ENCODE assay signal across 8 cellular contexts in genomic region chr22:46754110-46754799, GRCh38. TPM values are rescaled to one million over a fixed set of nuclear protein-coding genes. Genes with fewer than 3 reads are reported as not detected.
DNase-seq lines count a peak whose midpoint lies in the region; ATAC-seq lines count a peak whose summit lies in the region.

No MANE protein-coding gene starts in this region.

- H3K4me3 ChIP-seq in mesodermal cell (ENCODE audit: extremely low read depth, insufficient read depth, low read length, poor library complexity, severe bottlenecking): no peak overlapping the region

- ATAC-seq in GM18511 (IDR thresholded peaks at IDR 0.05; ENCODE audit: unreplicated experiment): no peak

- peak overlapping the region; percentile 97 for H3K27ac ChIP-seq in mesodermal cell (ENCODE audit: low read depth, low read length, severe bottlenecking)

- DNase-seq in activated CD4-positive, alpha-beta T cell treated with anti-CD3 and anti-CD28 coated beads for 48 hours: peak; percentile 55
- DNase-seq in activated CD4-positive, alpha-beta T cell treated with anti-CD3 and anti-CD28 coated beads for 1 hour: no peak
- peak; percentile 98 for DNase-seq in RPMI7951 (ENCODE audit: low read depth)
- peak; percentile 95 for DNase-seq in dedifferentiated amniotic fluid mesenchymal stem cell (ENCODE audit: extremely low spot score)
- no peak for DNase-seq in NCI-H2227 (lab: John Stamatoyannopoulos, UW; ENCODE audit: unreplicated experiment)
- no peak for DNase-seq in NCI-H2171 (lab: John Stamatoyannopoulos, UW)

- 72 to 91% methylated on average over 13 to 14 of the region's 14 CpGs for WGBS in mesodermal cell (ENCODE audit: insufficient coverage in 2 of 2), 2 experiments

- H3K36me3 ChIP-seq in mesodermal cell (ENCODE audit: control insufficient read depth, insufficient read depth, low read length): no peaks in the 10 kb centered on the region

- peaks cover 19% of the 10 kb centered on the region for H3K9me3 ChIP-seq in mesodermal cell (ENCODE audit: control insufficient read depth, low read length)

- peaks cover 38% of the 10 kb centered on the region for H3K4me1 ChIP-seq in mesodermal cell (ENCODE audit: control insufficient read depth, insufficient read depth, low read length, poor library complexity, severe bottlenecking)

RNA-seq across cellular contexts. Expression of gene TBC1D22A, which starts 8.2 kb away (rescaled TPM):
- 7.1 and 7.2 TPM in 2 replicates for total RNA-seq in RPMI7951 (2014; rRNA removed; shearing (Covaris generic))
- polyA plus RNA-seq in mesodermal cell (2013, experiment 1 of 2): 15.3 TPM
- 15.9 TPM for polyA plus RNA-seq in mesodermal cell (2013, experiment 2 of 2)

RNA-seq across cellular contexts. Expression of gene CERK, which starts 16.2 kb away (rescaled TPM):
- 24.0 and 31.1 TPM in 2 replicates for total RNA-seq in RPMI7951 (2014; rRNA removed; shearing (Covaris generic))
- polyA plus RNA-seq in mesodermal cell (2013, experiment 1 of 2): 69.1 TPM
- polyA plus RNA-seq in mesodermal cell (2013, experiment 2 of 2): 61.2 TPM

Comparison
In these comparisons a context has a peak if more than half of its experiments do, and no peak if none do; other contexts are left out.
1. DNase-seq: peak in activated CD4-positive, alpha-beta T cell treated with anti-CD3 and anti-CD28 coated beads for 48 hours (single experiment), RPMI7951 (single experiment) and dedifferentiated amniotic fluid mesenchymal stem cell (single experiment); none in activated CD4-positive, alpha-beta T cell treated with anti-CD3 and anti-CD28 coated beads for 1 hour (single experiment), NCI-H2227 (single experiment) and NCI-H2171 (single experiment).